ENCODE assay signal across 34 cellular contexts in the genomic region with DNA sequence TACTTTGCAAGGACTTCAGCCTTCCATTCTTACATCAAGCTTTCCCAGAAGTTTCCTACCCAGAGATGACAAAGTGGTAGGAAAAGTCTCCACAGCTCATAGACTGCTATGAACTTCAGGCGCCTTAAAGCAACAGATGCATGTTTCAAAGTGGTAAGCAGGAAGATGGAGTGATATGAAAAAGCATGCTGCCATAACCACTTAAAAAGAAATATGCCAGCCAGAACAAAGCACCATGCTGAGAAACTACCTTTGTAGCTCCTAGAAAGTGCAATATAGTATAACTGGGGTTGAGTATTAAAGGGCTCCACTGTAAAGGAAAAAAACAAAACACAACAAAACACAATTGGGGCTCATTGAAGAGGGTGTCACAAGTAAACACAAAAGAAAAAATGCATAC.
"Had no signal": no experiment of that assay in that cellular context is flagged by ENCODE, and none has a peak within 500 bp of the region (broad histone marks: within the 10 kb centered on the region; RNA-seq: fewer than 3 reads in every experiment).

No MANE protein-coding gene starts in this region.

- H3K9me3 ChIP-seq: adrenal gland, ascending aorta, body of pancreas, breast epithelium had no signal

- FAIRE-seq: astrocyte, bronchial epithelial cell had no signal

- H3K4me1 ChIP-seq: adrenal gland, ascending aorta, body of pancreas, breast epithelium had no signal

- H3K36me3 ChIP-seq: adrenal gland, ascending aorta, brain microvascular endothelial cell, breast epithelium, cardiac muscle cell had no signal

- DNase-seq: activated effector memory CD4-positive, alpha-beta T cell treated with anti-CD3 and anti-CD28 coated beads, Interleukin-2, amount 50 U/mL, for 16 hours; activated effector memory CD4-positive, alpha-beta T cell treated with Interleukin-2 at 50 U/mL for 16 hours; activated gamma-delta T cell; activated gamma-delta T cell treated with Interleukin-2 at 50 U/mL for 16 hours; activated naive CD4-positive, alpha-beta T cell; activated naive CD4-positive, alpha-beta T cell treated with anti-CD3 and anti-CD28 coated beads for 36 hours; activated naive CD4-positive, alpha-beta T cell treated with anti-CD3 and anti-CD28 coated beads, Interleukin-2, amount 10 ng/mL, durations not matched to agents 7 days and 5 days; activated naive CD4-positive, alpha-beta T cell treated with anti-CD3 and anti-CD28 coated beads, Interleukin-2, amount 50 U/mL, for 16 hours; activated naive CD4-positive, alpha-beta T cell treated with Interleukin-2 at 50 U/mL for 16 hours; activated naive CD8-positive, alpha-beta T cell treated with anti-CD3 and anti-CD28 coated beads for 36 hours; activated naive CD8-positive, alpha-beta T cell treated with anti-CD3 and anti-CD28 coated beads, Interleukin-2, amount 10 ng/mL, durations not matched to agents 7 days and 5 days; activated naive CD8-positive, alpha-beta T cell treated with anti-CD3 and anti-CD28 coated beads, Interleukin-2, amount 50 U/mL, for 24 hours; activated T-cell treated with anti-CD3 and anti-CD28 coated beads, Interleukin-2, amount 50 U/mL, for 1 hour; activated T-cell treated with anti-CD3 and anti-CD28 coated beads, Interleukin-2, amount 50 U/mL, for 24 hours; activated T-cell treated with anti-CD3 and anti-CD28 coated beads, Interleukin-2, amount 50 U/mL, for 4 hours; activated T-cell treated with anti-CD3 and anti-CD28 coated beads, Interleukin-2, amount 50 U/mL, for 48 hours; activated T-cell treated with anti-CD3 and anti-CD28 coated beads, Interleukin-2, amount 50 U/mL, for 72 hours; adrenal gland; amniotic stem cell; amygdala; anterior cingulate cortex; aorta; body of pancreas; brain microvascular endothelial cell; caudate nucleus; central memory CD4-positive, alpha-beta T cell; cerebellar nuclear complex had no signal

- ATAC-seq: activated naive CD4-positive, alpha-beta T cell treated with anti-CD3 and anti-CD28 coated beads, Interleukin-2, amount 50 U/mL, for 72 hours; activated naive CD8-positive, alpha-beta T cell treated with anti-CD3 and anti-CD28 coated beads, Interleukin-2, amount 50 U/mL, for 24 hours; activated T-cell treated with anti-CD3 and anti-CD28 coated beads, Interleukin-2, amount 50 U/mL, for 4 hours; activated T-cell treated with anti-CD3 and anti-CD28 coated beads, Interleukin-2, amount 50 U/mL, for 72 hours; activated T-helper 17 cell treated with anti-CD3 and anti-CD28 coated beads, Interleukin-2, amount 50 U/mL, for 72 hours; body of pancreas had no signal

- H3K27ac ChIP-seq: adrenal gland, ascending aorta, body of pancreas, brain microvascular endothelial cell, breast epithelium, cardiac muscle cell had no signal

- H3K27me3 ChIP-seq: adrenal gland, ascending aorta, body of pancreas, brain microvascular endothelial cell, breast epithelium, cardiac muscle cell had no signal

- H3K4me3 ChIP-seq: adrenal gland, ascending aorta, body of pancreas, breast epithelium, cardiac muscle cell had no signal
